Comparison of ENCODE assay signal across 9 cellular contexts in the genomic region with DNA sequence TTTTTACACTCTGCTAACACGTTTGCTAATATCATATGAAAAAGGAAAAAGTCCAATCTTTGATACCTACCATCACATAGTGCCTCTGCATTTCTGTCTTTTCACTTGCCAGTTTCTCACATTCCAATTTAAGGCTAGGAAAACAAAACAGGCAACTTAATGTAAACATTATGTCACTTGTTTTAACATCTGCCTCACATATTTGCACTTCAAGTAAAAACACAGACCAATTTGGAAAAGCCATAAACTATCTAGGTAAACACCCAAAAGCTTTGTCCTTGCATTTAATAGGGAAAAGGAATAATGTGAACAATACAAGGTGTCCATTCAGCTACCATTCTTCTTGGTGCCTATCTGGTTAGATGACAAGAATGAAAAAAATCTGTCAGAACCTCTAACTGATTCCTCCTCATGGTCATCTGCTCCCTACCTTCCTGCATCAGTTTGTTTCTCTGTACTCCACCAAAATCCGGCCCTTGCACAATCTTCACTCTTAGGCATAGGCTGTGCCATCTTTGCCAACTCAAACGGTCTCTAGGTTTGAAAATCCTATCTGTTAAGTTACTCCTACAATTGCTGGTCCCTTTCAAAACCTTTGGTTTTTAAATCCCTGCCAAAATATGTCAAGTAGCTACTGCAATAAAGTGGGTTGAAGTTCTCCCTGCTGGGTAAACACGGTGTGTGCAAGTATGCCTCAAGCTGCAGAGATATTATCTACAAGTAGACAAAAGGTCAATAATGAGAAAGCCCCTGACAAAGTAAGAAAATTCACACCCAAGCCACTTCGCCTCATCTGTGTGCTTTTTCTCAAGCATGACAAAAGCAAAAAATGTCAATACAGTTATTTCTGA. TPM values are rescaled to one million over a fixed set of nuclear protein-coding genes. Genes with fewer than 3 reads are reported as not detected.
DNase-seq lines count a peak whose midpoint lies in the region; ATAC-seq, FAIRE-seq and TF ChIP-seq lines count a peak whose summit lies in the region.
"Had no signal": no experiment of that assay in that cellular context is flagged by ENCODE, and none has a peak within 500 bp of the region (broad histone marks: within the 10 kb centered on the region; RNA-seq: fewer than 3 reads in every experiment).

No MANE protein-coding gene starts in this region.

- DNase-seq in DMS79 (lab: John Stamatoyannopoulos, UW), result peak; percentile 31
- DNase-seq in NCI-H2029 treated with DMSO at 0.1 percent for 48 hours (lab: John Stamatoyannopoulos, UW), result peak; percentile 41
- peak; percentile 55 for DNase-seq in endothelial cell of umbilical vein (ENCODE audit: low read depth, low spot score)
- DNase-seq in pancreas, result peak in 1 of 6 donors; percentile 15
- no peak for DNase-seq in activated CD4-positive, CD25-positive, alpha-beta regulatory T cell treated with anti-CD3 and anti-CD28 coated beads, Interleukin-2, amount 50 U/mL, for 72 hours
- DNase-seq: activated CD4-positive, alpha-beta T cell treated with anti-CD3 and anti-CD28 coated beads for 1 hour had no signal

- no peaks in the 10 kb centered on the region for H3K9me1 ChIP-seq in endothelial cell of umbilical vein (replicated peaks; ENCODE audit: control insufficient read depth, extremely low read depth, insufficient read depth, low read length)

- H3K36me3 ChIP-seq in endothelial cell of umbilical vein (ENCODE audit: control insufficient read depth in 2 of 2, extremely low read depth in 1 of 2, insufficient read depth in 2 of 2, low read length in 2 of 2), result peaks cover 2 to 7% of the 10 kb centered on the region in 2 experiments
- peaks cover 0 to 11% (median 0%) of the 10 kb centered on the region in 3 donors for H3K36me3 ChIP-seq in pancreas

- POLR2A ChIA-PET in endothelial cell of umbilical vein (lab: Charles Lee), result no interaction called here

- H3K4me1 ChIP-seq in endothelial cell of umbilical vein (ENCODE audit: control insufficient read depth, extremely low read depth, insufficient read depth, low read length), result peaks cover 48% of the 10 kb centered on the region
- peaks cover 26 to 40% (median 38%) of the 10 kb centered on the region in 3 donors for H3K4me1 ChIP-seq in pancreas

- no peak for TF ChIP-seq CTCF in endothelial cell of umbilical vein (IDR thresholded peaks at IDR 0.05; ENCODE audit: extremely low read depth in 1 of 2, insufficient read depth in 1 of 2, low read depth in 1 of 2, low read length in 2 of 2)
- no peak for TF ChIP-seq CTCF in pancreas (IDR thresholded peaks at IDR 0.05)

- H3K27me3 ChIP-seq in endothelial cell of umbilical vein (ENCODE audit: control insufficient read depth in 2 of 2, insufficient read depth in 2 of 2, low read length in 2 of 2) (no peaks in the 10 kb centered on the region), pancreas (no peaks in the 10 kb centered on the region)

- intact Hi-C loops in endothelial cell of umbilical vein (cut with micrococcal nuclease), result loop anchor here (5.0 to 10.0 kb wide), 4 partner anchors 144 to 1276 kb away; no protein-coding TSS in a partner anchor
- intact Hi-C loops in pancreas (cut with DNase I), result loop anchor here in 1 of 3 donors (10.0 kb wide), 1 partner anchor 161 kb away; no protein-coding TSS in a partner anchor

- H3K27ac ChIP-seq in endothelial cell of umbilical vein (ENCODE audit: insufficient read depth, low read depth, low read length) (peak overlapping the region; percentile 67), pancreas (peak overlapping the region in 3 of 4 donors; percentile 23 to 91 (median 88))

- no peak for TF ChIP-seq POLR2A in endothelial cell of umbilical vein (IDR thresholded peaks at IDR 0.05; ENCODE audit: low read depth, low read length)

- peak overlapping the region; percentile 82 for H3K9ac ChIP-seq in endothelial cell of umbilical vein (replicated peaks; ENCODE audit: extremely low read depth, insufficient read depth, low read length)

- FAIRE-seq in endothelial cell of umbilical vein (lab: Jason Lieb, UNC) (peak; percentile 26), pancreas (lab: Jason Lieb, UNC) (no peak)

- H3K4me2 ChIP-seq in endothelial cell of umbilical vein (ENCODE audit: insufficient read depth, low read length), result peak overlapping the region; percentile 75

- dilution Hi-C loops in endothelial cell of umbilical vein (cut with MboI; ENCODE audit: extremely low pct_ligation_motif_present, low sequenced_read_pairs), result no loop called here

- peaks cover 69% of the 10 kb centered on the region for H3K79me2 ChIP-seq in endothelial cell of umbilical vein (ENCODE audit: control insufficient read depth, insufficient read depth, low read length)

- no peak overlapping the region for H2AFZ ChIP-seq in endothelial cell of umbilical vein (ENCODE audit: low read depth, low read length)

- CTCF ChIA-PET in endothelial cell of umbilical vein (lab: Charles Lee), result interaction anchor here (0.8 to 6.1 kb wide), 12 partner anchors 8 to 1510 kb away, joined by 3 to 47 read pairs (median 4); no protein-coding TSS in a partner anchor

- no peak for ATAC-seq in pancreas
- ATAC-seq in GM18909 (IDR thresholded peaks at IDR 0.05; ENCODE audit: poor library complexity, unreplicated experiment), result no peak
- ATAC-seq in HG03139 (IDR thresholded peaks at IDR 0.05; ENCODE audit: unreplicated experiment), result no peak
- ATAC-seq in HG03159 (IDR thresholded peaks at IDR 0.05; ENCODE audit: unreplicated experiment), result no peak

- H3K9me3 ChIP-seq in endothelial cell of umbilical vein (replicated peaks; ENCODE audit: control insufficient read depth, insufficient read depth, low read length) (no peaks in the 10 kb centered on the region), pancreas (no peaks in the 10 kb centered on the region)

- TSS peak; percentile 9 for BruUV-seq in endothelial cell of umbilical vein (replicated peaks; lab: Mats Ljungman, UMichigan)

- 16 to 17% methylated on average over 5 of the region's 5 CpGs for WGBS in pancreas, 2 donors

- H3K4me3 ChIP-seq in endothelial cell of umbilical vein (replicated peaks in 1 of 3; ENCODE audit: insufficient read depth in 1 of 3, low read depth in 1 of 3, low read length in 3 of 3) (peak overlapping the region in 2 of 3 experiments; percentile 80 to 96), pancreas (peak overlapping the region in 2 of 4 donors; percentile 85 to 88)

- peaks cover 3% of the 10 kb centered on the region for H4K20me1 ChIP-seq in endothelial cell of umbilical vein (replicated peaks; ENCODE audit: control insufficient read depth, extremely low read depth, insufficient read depth, low read length)

TF ChIP-seq in endothelial cell of umbilical vein, 7 proteins besides CTCF, POLR2A, EP300 and RAD21:
- TF ChIP-seq GATA2 (IDR thresholded peaks at IDR 0.05; ENCODE audit: insufficient read depth, insufficient read length, low read depth, low read length) (peak; percentile 76), FOS (IDR thresholded peaks at IDR 0.05; ENCODE audit: borderline replicate concordance, insufficient read depth, low read length) (no peak), JUN (IDR thresholded peaks at IDR 0.05; ENCODE audit: borderline replicate concordance, insufficient read depth, insufficient read length, low read depth) (no peak), POLR2AphosphoS5 (IDR thresholded peaks at IDR 0.05; ENCODE audit: insufficient read depth, low read depth, low read length) (no peak), EZH2 (IDR thresholded peaks at IDR 0.05; ENCODE audit: borderline replicate concordance, low read depth, low read length, severe bottlenecking) (no peak), MYC (IDR thresholded peaks at IDR 0.05; ENCODE audit: low read depth, low read length) (no peak)
- TF ChIP-seq, protein P1, sequence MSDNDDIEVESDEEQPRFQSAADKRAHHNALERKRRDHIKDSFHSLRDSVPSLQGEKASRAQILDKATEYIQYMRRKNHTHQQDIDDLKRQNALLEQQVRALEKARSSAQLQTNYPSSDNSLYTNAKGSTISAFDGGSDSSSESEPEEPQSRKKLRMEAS (IDR thresholded peaks at IDR 0.05; ENCODE audit: insufficient read depth, insufficient read length), result no peak

RNA-seq across cellular contexts. Expression of gene TLE1, which starts 3.4 kb away (rescaled TPM):
- total RNA-seq in endothelial cell of umbilical vein (58.2 and 60.8 TPM in 2 replicates), pancreas (10 to 100 TPM; 15.1 to 38.9 (median 26.2) TPM)
- polyA plus RNA-seq in endothelial cell of umbilical vein (54.6 and 55.0 TPM in 2 replicates), pancreas (10 to 100 TPM; 27.5 to 35.5 TPM)
- polyA plus RNA-seq in endothelial cell of umbilical vein (2011; cell fraction: cytosol; rRNA removed), result 50.4 and 55.6 TPM in 2 replicates
- 67.2 and 67.7 TPM in 2 replicates for polyA plus RNA-seq in endothelial cell of umbilical vein (2011; cell fraction: nucleus; rRNA removed)
- polyA plus RNA-seq in endothelial cell of umbilical vein (2012), result 46.0 and 50.3 TPM in 2 replicates
- 59.1 and 65.1 TPM in 2 replicates for polyA minus RNA-seq in endothelial cell of umbilical vein
- not detected for polyA minus RNA-seq in endothelial cell of umbilical vein (2011; cell fraction: cytosol; rRNA and poly(A)+ RNA removed)
- 57.3 and 57.5 TPM in 2 replicates for polyA minus RNA-seq in endothelial cell of umbilical vein (2011; cell fraction: nucleus; rRNA and poly(A)+ RNA removed)
